In the genomic region with DNA sequence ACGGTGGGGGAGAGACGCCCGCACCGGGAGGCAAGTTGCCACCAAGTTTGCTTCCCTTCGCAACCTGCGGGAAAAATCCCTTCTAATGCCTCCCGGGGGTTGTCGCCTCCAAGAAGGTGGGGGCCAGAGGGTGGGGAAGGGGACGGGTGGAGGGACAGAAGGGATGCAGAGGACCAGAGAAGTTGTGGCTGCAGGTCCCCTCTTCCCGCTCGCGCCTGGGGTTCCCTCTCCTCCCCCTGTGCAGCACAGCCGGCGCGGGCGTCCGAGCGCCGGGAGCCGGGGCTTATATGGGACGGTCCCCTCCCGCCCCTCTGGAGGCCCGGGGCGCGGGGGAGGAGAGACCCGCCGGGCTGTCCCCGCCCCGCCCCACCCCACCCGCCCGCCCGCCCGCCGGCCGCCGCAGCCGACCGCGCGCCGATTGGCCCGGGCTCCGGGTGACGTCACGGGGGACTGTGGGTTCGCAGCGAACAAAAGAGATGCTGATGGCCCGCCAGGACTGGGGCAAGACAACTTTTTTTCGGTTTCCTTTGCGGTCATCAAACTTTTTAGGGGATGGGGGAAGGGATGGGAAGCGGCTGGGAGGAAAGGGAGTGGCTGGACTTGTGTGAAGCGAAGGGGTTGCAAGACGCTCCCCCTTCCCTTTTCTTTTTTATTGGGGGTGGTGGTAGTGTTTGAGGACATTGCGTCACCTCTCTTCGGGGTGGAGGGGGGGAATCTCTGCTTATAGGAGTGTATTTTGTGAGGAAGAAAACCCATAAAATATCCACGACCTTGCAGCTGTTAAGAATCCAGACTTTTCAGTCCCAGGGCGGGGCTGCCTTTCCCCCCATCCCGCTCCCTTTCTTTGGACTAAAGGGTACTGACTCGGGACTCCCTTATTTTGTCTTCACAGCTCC, we compare ENCODE assay signal across 8 cellular contexts. TPM values are rescaled to one million over a fixed set of nuclear protein-coding genes. Genes with fewer than 3 reads are reported as not detected.
A peak's percentile ranks its signal among the peaks of the same experiment; 100 is the strongest.
DNase-seq lines count a peak whose midpoint lies in the region; ATAC-seq, FAIRE-seq and TF ChIP-seq lines count a peak whose summit lies in the region.

TSS of gene FN1 (minus strand) at position 260 of the 896 bp plus-strand sequence. CDS start 266 bp downstream, outside the sequence.

- TF ChIP-seq EP300 in A549 (IDR thresholded peaks at IDR 0.05) = peak in 1 of 2 experiments; percentile 35; a peak in 1 of 5 replicates

- POLR2A ChIA-PET in A549 (lab: Yijun Ruan, JAX) = interaction anchor here (1.1 kb wide), 1 partner anchor 392 kb away, joined by 4 read pairs; no protein-coding TSS in a partner anchor
- POLR2A ChIA-PET in naive thymus-derived CD4-positive, alpha-beta T cell (lab: Charles Lee) = interaction anchor here (0.6 kb wide), 1 partner anchor 328 kb away, joined by 3 read pairs; no protein-coding TSS in a partner anchor

- ATAC-seq in A549 (peak; percentile 88 to 90), GM18867 (IDR thresholded peaks at IDR 0.05; ENCODE audit: unreplicated experiment) (peak; percentile 82), HG03135 (IDR thresholded peaks at IDR 0.05; ENCODE audit: unreplicated experiment) (peak; percentile 78)
- peak; percentile 72 for ATAC-seq in naive thymus-derived CD4-positive, alpha-beta T cell
- peak; percentile 73 to 78 for ATAC-seq in stimulated activated naive B cell treated with anti-CD40 and anti-IgM and Interleukin-4, amounts not matched to agents 10 μg/mL and 1 μg/mL and 100 μg/mL, for 72 hours (replicated peaks)

- peak within 1 kb of the TSS in 2 of 9 donors; percentile 41 to 71 for H3K27ac Mint-ChIP-seq in naive thymus-derived CD4-positive, alpha-beta T cell
- H3K27ac Mint-ChIP-seq in stimulated activated naive B cell treated with anti-CD40 and anti-IgM and Interleukin-4, amounts not matched to agents 10 μg/mL and 1 μg/mL and 100 μg/mL, for 72 hours = no peak within 1 kb of the TSS

- peaks cover 58 to 80% (median 73%) of the 10 kb centered on the region in 5 donors for H3K27me3 Mint-ChIP-seq in naive thymus-derived CD4-positive, alpha-beta T cell
- peaks cover 52 to 72% of the 10 kb centered on the region in 2 donors for H3K27me3 Mint-ChIP-seq in stimulated activated naive B cell treated with anti-CD40 and anti-IgM and Interleukin-4, amounts not matched to agents 10 μg/mL and 1 μg/mL and 100 μg/mL, for 72 hours

- H3K9me3 Mint-ChIP-seq in naive thymus-derived CD4-positive, alpha-beta T cell = peaks cover 0 to 5% (median 0%) of the 10 kb centered on the region in 11 donors
- H3K9me3 Mint-ChIP-seq in stimulated activated naive B cell treated with anti-CD40 and anti-IgM and Interleukin-4, amounts not matched to agents 10 μg/mL and 1 μg/mL and 100 μg/mL, for 72 hours = no peaks in the 10 kb centered on the region

- TF ChIP-seq CTCF in A549 (IDR thresholded peaks at IDR 0.05) = no peak
- TF ChIP-seq CTCF in OCI-LY1 (IDR thresholded peaks at IDR 0.05; ENCODE audit: low read length) = no peak

- DNase-seq in A549 (ENCODE audit: low read depth in 1 of 2, low spot score in 1 of 2) (peak; percentile 62 to 85), fibroblast of peridontal ligament (ENCODE audit: extremely low read depth) (peak; percentile 99)
- peak; percentile 27 for DNase-seq in activated effector memory CD4-positive, alpha-beta T cell treated with Interleukin-2 at 50 U/mL for 16 hours
- DNase-seq in naive thymus-derived CD4-positive, alpha-beta T cell = peak; percentile 26 to 76 (median 38)
- DNase-seq in stimulated activated naive B cell treated with anti-CD40 and anti-IgM and Interleukin-4, amounts not matched to agents 10 μg/mL and 1 μg/mL and 100 μg/mL, for 72 hours = peak; percentile 24

- H3K4me3 Mint-ChIP-seq in naive thymus-derived CD4-positive, alpha-beta T cell = peak within 1 kb of the TSS; percentile 77 to 89 (median 82)
- H3K4me3 Mint-ChIP-seq in stimulated activated naive B cell treated with anti-CD40 and anti-IgM and Interleukin-4, amounts not matched to agents 10 μg/mL and 1 μg/mL and 100 μg/mL, for 72 hours = peak within 1 kb of the TSS; percentile 78 to 84

- H3K36me3 ChIP-seq in OCI-LY1 (ENCODE audit: insufficient read depth, low read length) = no peaks in the 10 kb centered on the region
- no peaks in the 10 kb centered on the region for H3K36me3 ChIP-seq in naive thymus-derived CD4-positive, alpha-beta T cell (ENCODE audit: control insufficient read depth in 2 of 3, insufficient read depth in 3 of 3, low read length in 3 of 3)

- no peaks in the 10 kb centered on the region for H4K20me1 ChIP-seq in OCI-LY1 (ENCODE audit: insufficient read depth, low read length)

- H3K36me3 Mint-ChIP-seq in naive thymus-derived CD4-positive, alpha-beta T cell = peaks cover 0 to 5% (median 0%) of the 10 kb centered on the region in 5 donors
- no peaks in the 10 kb centered on the region for H3K36me3 Mint-ChIP-seq in stimulated activated naive B cell treated with anti-CD40 and anti-IgM and Interleukin-4, amounts not matched to agents 10 μg/mL and 1 μg/mL and 100 μg/mL, for 72 hours

- no peak for FAIRE-seq in A549 (lab: Jason Lieb, UNC)

- no peaks in the 10 kb centered on the region for H3K9me3 ChIP-seq in A549
- H3K9me3 ChIP-seq in OCI-LY1 (ENCODE audit: low read length) = no peaks in the 10 kb centered on the region
- H3K9me3 ChIP-seq in naive thymus-derived CD4-positive, alpha-beta T cell (ENCODE audit: control insufficient read depth in 2 of 3, low read length in 3 of 3) = no peaks in the 10 kb centered on the region

- H3K27ac ChIP-seq in A549 (peak within 1 kb of the TSS; percentile 82 to 92), OCI-LY1 (ENCODE audit: low read depth, low read length, poor library complexity, severe bottlenecking) (no peak within 1 kb of the TSS)
- no peak within 1 kb of the TSS for H3K27ac ChIP-seq in naive thymus-derived CD4-positive, alpha-beta T cell (ENCODE audit: low read depth, low read length)

- CTCF ChIA-PET in A549 (lab: Yijun Ruan, JAX) = interaction anchor here (2.3 kb wide), 1 partner anchor 484 kb away, joined by 7 read pairs; no protein-coding TSS in a partner anchor
- CTCF ChIA-PET in naive thymus-derived CD4-positive, alpha-beta T cell (lab: Charles Lee) = no interaction called here

- peaks cover 10 to 22% (median 21%) of the 10 kb centered on the region in 7 donors for H3K4me1 Mint-ChIP-seq in naive thymus-derived CD4-positive, alpha-beta T cell
- H3K4me1 Mint-ChIP-seq in stimulated activated naive B cell treated with anti-CD40 and anti-IgM and Interleukin-4, amounts not matched to agents 10 μg/mL and 1 μg/mL and 100 μg/mL, for 72 hours = peaks cover 9 to 18% of the 10 kb centered on the region in 2 donors

- peak within 1 kb of the TSS; percentile 7; the same call in 1 of the 2 replicates for H3K9ac ChIP-seq in OCI-LY1 (ENCODE audit: low read length)

- TF ChIP-seq RAD21 in A549 (conservative IDR thresholded peaks at IDR 0.05 in 1 of 2, IDR thresholded peaks at IDR 0.05 in 1 of 2) = no peak; a peak in 2 of 5 replicates

- peak within 1 kb of the TSS; percentile 69 for H3K4me3 ChIP-seq in A549
- H3K4me3 ChIP-seq in OCI-LY1 (ENCODE audit: low read depth, low read length, poor library complexity, severe bottlenecking) = peak within 1 kb of the TSS; percentile 58
- peak within 1 kb of the TSS; percentile 47 for H3K4me3 ChIP-seq in naive thymus-derived CD4-positive, alpha-beta T cell (ENCODE audit: low read length)

- TF ChIP-seq POLR2A in A549 (IDR thresholded peaks at IDR 0.05; ENCODE audit: low read length) = peak; percentile 93

- H3K9me2 ChIP-seq in OCI-LY1 (ENCODE audit: low read depth, low read length) = no peaks in the 10 kb centered on the region

- no peaks in the 10 kb centered on the region for H3F3A ChIP-seq in OCI-LY1 (ENCODE audit: insufficient read depth, low read length)

- peak within 1 kb of the TSS; percentile 85 for H3K4me2 ChIP-seq in A549
- peak within 1 kb of the TSS; percentile 81 for H3K4me2 ChIP-seq in OCI-LY1 (ENCODE audit: low read length)

- intact Hi-C loops in naive thymus-derived CD4-positive, alpha-beta T cell (cut with micrococcal nuclease) = loop anchor here in 1 of 2 donors (2.0 to 10.0 kb wide), 2 partner anchors 125 to 621 kb away; no protein-coding TSS in a partner anchor

- no peaks in the 10 kb centered on the region for H3K79me2 ChIP-seq in OCI-LY1 (ENCODE audit: insufficient read depth, low read length)

- peaks cover 3% of the 10 kb centered on the region; the same call in 1 of the 2 replicates for H3K27me3 ChIP-seq in OCI-LY1 (ENCODE audit: insufficient read depth, low read length)
- H3K27me3 ChIP-seq in naive thymus-derived CD4-positive, alpha-beta T cell (ENCODE audit: control insufficient read depth in 2 of 2, insufficient read depth in 2 of 2, low read length in 2 of 2) = peaks cover 12 to 24% of the 10 kb centered on the region in 2 donors

- H3K4me1 ChIP-seq in A549 (peaks cover 59% of the 10 kb centered on the region), OCI-LY1 (ENCODE audit: insufficient read depth, low read length, severe bottlenecking) (peaks cover 16% of the 10 kb centered on the region)
- peaks cover 8 to 15% of the 10 kb centered on the region in 2 donors for H3K4me1 ChIP-seq in naive thymus-derived CD4-positive, alpha-beta T cell (ENCODE audit: control insufficient read depth in 2 of 2, insufficient read depth in 2 of 2, low read length in 2 of 2)

- peak within 1 kb of the TSS; percentile 84; the same call in 1 of the 2 replicates for H2AFZ ChIP-seq in OCI-LY1 (ENCODE audit: low read length)

- under 1% methylated on average over 14 of the region's 59 CpGs for WGBS in A549 (ENCODE audit: missing lambda C conversion rate)

TF ChIP-seq in A549, 52 proteins besides CTCF, POLR2A, EP300 and RAD21 (continues in another document):
- TF ChIP-seq ZFP36 (IDR thresholded peaks at IDR 0.05; ENCODE audit: borderline replicate concordance, partially characterized antibody) (no peak), RNF2 (IDR thresholded peaks at IDR 0.05; ENCODE audit: borderline replicate concordance, low read depth) (no peak), FOSL2 (IDR thresholded peaks at IDR 0.05) (no peak), FOSL2 (CRISPR knock-in tag; IDR thresholded peaks at IDR 0.05) (no peak), HOXA7 (CRISPR knock-in tag; IDR thresholded peaks at IDR 0.05) (no peak), KDM1A (IDR thresholded peaks at IDR 0.05; ENCODE audit: low read depth) (no peak), ZSCAN20 (CRISPR knock-in tag; IDR thresholded peaks at IDR 0.05) (no peak), JUN (IDR thresholded peaks at IDR 0.05) (peak in 1 of 2 experiments; percentile 75; a peak in 3 of 5 replicates), CEBPB (IDR thresholded peaks at IDR 0.05) (peak; percentile 63 to 84), FOXS1 (CRISPR knock-in tag; IDR thresholded peaks at IDR 0.05) (no peak), RARB (CRISPR knock-in tag; IDR thresholded peaks at IDR 0.05) (no peak)

RNA-seq across cellular contexts. Expression of gene FN1, which starts in this region (rescaled TPM):
- 500 and 982 TPM in 2 replicates for polyA plus RNA-seq in A549 (2011; rRNA removed)
- 90.1 and 100 TPM in 2 replicates for polyA plus RNA-seq in A549 (2012; cell fraction: cytosol; rRNA removed)
- polyA plus RNA-seq in A549 (2012; cell fraction: nucleus; rRNA removed) = 388 and 415 TPM in 2 replicates
- 157 to 223 TPM (median 203 TPM) in 3 replicates for polyA plus RNA-seq in A549 (2017; fragmentation: RNase III; extraction: RNeasy Plus Mini Kit Qiagen cat#74134 plus additional on column Dnase treatment)
- polyA minus RNA-seq in A549 (2011; rRNA and poly(A)+ RNA removed) = 1,062 and 1,397 TPM in 2 replicates
- 1 to 10 TPM in 2 of 5 experiments, under 1 TPM in 3; 0.13 to 2.2 (median 0.81) TPM for total RNA-seq in naive thymus-derived CD4-positive, alpha-beta T cell
- under 1 TPM; 0.48 to 0.52 TPM for polyA plus RNA-seq in naive thymus-derived CD4-positive, alpha-beta T cell

Comparison
In these comparisons a context has a peak if more than half of its experiments do, and no peak if none do; other contexts are left out.
1. RNA of gene FN1 (polyA plus RNA-seq): 90.1 to 982 TPM in A549; 0.48 to 0.52 TPM in naive thymus-derived CD4-positive, alpha-beta T cell; every median in the first group is over 10 times any median in the second.
2. DNase-seq: peak in every context shown above with its lines; median percentile 99 in fibroblast of peridontal ligament; 74 in A549; 38 in naive thymus-derived CD4-positive, alpha-beta T cell; 27 in activated effector memory CD4-positive, alpha-beta T cell treated with Interleukin-2 at 50 U/mL for 16 hours; 24 in stimulated activated naive B cell treated with anti-CD40 and anti-IgM and Interleukin-4, amounts not matched to agents 10 μg/mL and 1 μg/mL and 100 μg/mL, for 72 hours.
3. H3K27ac ChIP-seq: peak in A549 (2 of 2); none in OCI-LY1 (single experiment) and naive thymus-derived CD4-positive, alpha-beta T cell (single experiment).
4. Peak in every context shown above with its lines, with median percentiles within 50 percentile points of each other: ATAC-seq and H3K4me3 ChIP-seq.